8 cellular contexts compared by ENCODE assay signal in the genomic region with DNA sequence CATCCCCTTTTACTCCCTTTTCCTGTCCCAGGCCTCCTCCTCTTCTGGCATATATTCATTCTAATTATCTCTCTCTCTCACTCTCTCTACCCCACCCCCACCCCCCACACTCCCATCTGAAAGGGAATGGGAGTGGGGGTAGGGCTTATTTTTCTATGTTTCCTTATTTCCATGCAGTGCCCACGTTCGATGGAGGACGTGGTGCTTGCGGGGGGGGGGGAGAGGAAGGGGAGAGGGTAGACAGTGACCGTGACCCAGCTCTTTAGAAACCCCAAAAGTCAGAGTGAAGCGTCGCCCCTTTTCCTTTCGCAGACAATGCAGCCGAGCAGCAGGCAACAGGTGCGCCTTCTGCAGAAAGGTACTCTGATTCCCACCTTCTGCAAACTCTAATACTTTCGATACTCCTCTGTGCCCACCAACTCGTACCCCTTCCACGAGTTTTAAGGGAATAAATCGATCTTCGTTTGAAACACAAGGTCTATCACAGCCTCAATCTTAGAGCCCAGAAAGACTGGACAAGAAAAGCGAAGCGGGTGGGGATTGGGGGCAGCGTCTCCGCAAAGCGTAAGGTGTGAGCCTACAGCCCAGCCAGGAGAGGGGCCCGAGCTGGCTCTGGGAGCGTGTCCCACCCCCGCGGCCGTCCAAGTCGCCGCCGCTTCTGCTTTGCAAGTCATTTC. TPM values are rescaled to one million over a fixed set of nuclear protein-coding genes. Genes with fewer than 3 reads are reported as not detected.
DNase-seq lines count a peak whose midpoint lies in the region; ATAC-seq, FAIRE-seq and TF ChIP-seq lines count a peak whose summit lies in the region.

No MANE protein-coding gene starts in this region.

- peak overlapping the region; percentile 91 to 96 for H3K4me3 Mint-ChIP-seq in stimulated activated naive CD8-positive, alpha-beta T cell treated with anti-CD3 and anti-CD28 coated beads, Interleukin-15, amount 100 ng/mL, for 72 hours

- peaks cover 47% of the 10 kb centered on the region for H3K4me1 Mint-ChIP-seq in stimulated activated naive CD8-positive, alpha-beta T cell treated with anti-CD3 and anti-CD28 coated beads, Interleukin-15, amount 100 ng/mL, for 72 hours

- H3K9me3 Mint-ChIP-seq in stimulated activated naive CD8-positive, alpha-beta T cell treated with anti-CD3 and anti-CD28 coated beads, Interleukin-15, amount 100 ng/mL, for 72 hours, result no peaks in the 10 kb centered on the region

- peaks cover 14% of the 10 kb centered on the region for H3K27me3 Mint-ChIP-seq in stimulated activated naive CD8-positive, alpha-beta T cell treated with anti-CD3 and anti-CD28 coated beads, Interleukin-15, amount 100 ng/mL, for 72 hours

- DNase-seq in NCI-H2171 treated with DMSO at 0.1 percent for 48 hours (lab: John Stamatoyannopoulos, UW), result peak; percentile 39
- DNase-seq in NCI-H2171 (lab: John Stamatoyannopoulos, UW), result no peak
- DNase-seq in NAMALWA (ENCODE audit: low spot score), result peak; percentile 49
- DNase-seq in kidney epithelial cell (ENCODE audit: low read depth), result no peak
- DNase-seq in stimulated activated naive CD8-positive, alpha-beta T cell treated with anti-CD3 and anti-CD28 coated beads, Interleukin-15, amount 100 ng/mL, for 72 hours, result peak; percentile 84 to 85
- DNase-seq in H54 (ENCODE audit: insufficient read length, low spot score), result no peak

- no peak for FAIRE-seq in H54 (lab: Jason Lieb, UNC)

- peak; percentile 13 for ATAC-seq in GM21825 (IDR thresholded peaks at IDR 0.05; ENCODE audit: unreplicated experiment)
- ATAC-seq in stimulated activated naive CD8-positive, alpha-beta T cell treated with anti-CD3 and anti-CD28 coated beads, Interleukin-15, amount 100 ng/mL, for 72 hours, result peak; percentile 33

- TF ChIP-seq CTCF in kidney epithelial cell (IDR thresholded peaks at IDR 0.05; ENCODE audit: insufficient read depth, low read length, poor library complexity, severe bottlenecking), result no peak

- peak overlapping the region; percentile 80 for H3K4me3 ChIP-seq in kidney epithelial cell (ENCODE audit: low read depth, low read length)

- no peaks in the 10 kb centered on the region for H3K36me3 ChIP-seq in kidney epithelial cell (ENCODE audit: control insufficient read depth, insufficient read depth, low read length)

- peak overlapping the region; percentile 93 to 99 for H3K27ac Mint-ChIP-seq in stimulated activated naive CD8-positive, alpha-beta T cell treated with anti-CD3 and anti-CD28 coated beads, Interleukin-15, amount 100 ng/mL, for 72 hours

- H3K27me3 ChIP-seq in kidney epithelial cell (ENCODE audit: control insufficient read depth, insufficient read depth, low read length), result peaks cover 38% of the 10 kb centered on the region

- peak overlapping the region; percentile 92 for H3K27ac ChIP-seq in angular gyrus (ENCODE audit: low read depth, low read length)

- TF ChIP-seq POLR2A in H54 (IDR thresholded peaks at IDR 0.05; ENCODE audit: low read depth, low read length), result no peak

RNA-seq across cellular contexts. Expression of gene NR4A2, which starts 0.9 kb away (rescaled TPM):
- total RNA-seq in kidney epithelial cell, result 0.07 and 0.13 TPM in 2 replicates

Comparison
In these comparisons a context has a peak if more than half of its experiments do, and no peak if none do; other contexts are left out.
1. DNase-seq: peak in NCI-H2171 treated with DMSO at 0.1 percent for 48 hours (single experiment), NAMALWA (single experiment) and stimulated activated naive CD8-positive, alpha-beta T cell treated with anti-CD3 and anti-CD28 coated beads, Interleukin-15, amount 100 ng/mL, for 72 hours (2 of 2); none in NCI-H2171 (single experiment), kidney epithelial cell (single experiment) and H54 (single experiment).